Comparison of ENCODE assay signal across 32 cellular contexts in the genomic region with DNA sequence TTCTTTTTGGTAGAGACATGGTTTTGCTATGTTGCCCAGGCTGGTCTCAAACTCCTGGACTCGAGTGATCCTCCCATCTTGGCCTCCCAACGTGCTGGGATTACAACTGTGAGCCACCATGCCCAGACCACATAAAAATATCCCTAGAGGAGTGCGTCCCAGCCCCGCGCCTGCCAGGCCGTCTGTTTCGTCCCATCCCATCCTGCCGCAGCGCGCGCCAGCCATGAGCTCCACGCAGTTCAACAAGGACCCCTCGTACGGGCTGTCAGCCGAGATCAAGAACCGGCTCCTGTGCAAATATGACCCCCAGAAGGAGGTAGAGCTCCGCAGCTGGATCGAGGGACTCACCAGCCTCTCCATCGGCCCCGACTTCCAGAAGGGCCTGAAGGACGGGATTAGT.
"Had no signal": no experiment of that assay in that cellular context is flagged by ENCODE, and none has a peak within 500 bp of the region (broad histone marks: within the 10 kb centered on the region; RNA-seq: fewer than 3 reads in every experiment).

No MANE protein-coding gene starts in this region.

- H3K36me3 ChIP-seq: adrenal gland, brain microvascular endothelial cell, breast epithelium had no signal

- H3K27ac ChIP-seq: adrenal gland, body of pancreas, brain microvascular endothelial cell, breast epithelium, VCaP had no signal

- DNase-seq: activated B cell treated with CpG ODN at 0.5 μM for 24 hours; activated CD4-positive, alpha-beta memory T cell treated with anti-CD3 and anti-CD28 coated beads for 36 hours; activated CD4-positive, alpha-beta T cell treated with anti-CD3 and anti-CD28 coated beads for 4 hours; activated CD4-positive, alpha-beta T cell treated with anti-CD3 and anti-CD28 coated beads, Interleukin-2, amount 10 ng/mL, durations not matched to agents 24 days and 14 days; activated CD4-positive, alpha-beta T cell treated with anti-CD3 and anti-CD28 coated beads, Interleukin-2, amount 50 U/mL, for 1 hour; activated CD4-positive, alpha-beta T cell treated with anti-CD3 and anti-CD28 coated beads, Interleukin-2, amount 50 U/mL, for 4 hours; activated CD4-positive, CD25-positive, alpha-beta regulatory T cell treated with anti-CD3 and anti-CD28 coated beads, Interleukin-2, amount 50 U/mL, for 72 hours; activated CD8-positive, alpha-beta memory T cell treated with anti-CD3 and anti-CD28 coated beads, Interleukin-2, amount 50 U/mL, for 4 hours; activated CD8-positive, alpha-beta T cell treated with anti-CD3 and anti-CD28 coated beads for 36 hours; activated effector memory CD4-positive, alpha-beta T cell treated with anti-CD3 and anti-CD28 coated beads, Interleukin-2, amount 50 U/mL, for 16 hours; activated gamma-delta T cell treated with Interleukin-2 at 50 U/mL for 16 hours; activated naive CD4-positive, alpha-beta T cell; activated naive CD4-positive, alpha-beta T cell treated with anti-CD3 and anti-CD28 coated beads for 36 hours; activated naive CD4-positive, alpha-beta T cell treated with anti-CD3 and anti-CD28 coated beads, Interleukin-2, amount 50 U/mL, for 16 hours; activated naive CD8-positive, alpha-beta T cell treated with anti-CD3 and anti-CD28 coated beads for 36 hours; activated T-cell treated with anti-CD3 and anti-CD28 coated beads for 4 hours; activated T-cell treated with anti-CD3 and anti-CD28 coated beads, Interleukin-2, amount 50 U/mL, for 1 hour; activated T-cell treated with anti-CD3 and anti-CD28 coated beads, Interleukin-2, amount 50 U/mL, for 4 hours; activated T-cell treated with anti-CD3 and anti-CD28 coated beads, Interleukin-2, amount 50 U/mL, for 72 hours; amniotic stem cell; aorta; body of pancreas; brain microvascular endothelial cell; central memory CD4-positive, alpha-beta T cell; T-helper 1 cell; T-helper 2 cell; T-helper 9 cell had no signal

- H3K4me1 ChIP-seq: adrenal gland, body of pancreas, breast epithelium had no signal

- H3K9me3 ChIP-seq: adrenal gland, body of pancreas, breast epithelium had no signal

- ATAC-seq: activated CD8-positive, alpha-beta T cell treated with anti-CD3 and anti-CD28 coated beads for 36 hours; activated naive CD4-positive, alpha-beta T cell treated with anti-CD3 and anti-CD28 coated beads, Interleukin-2, amount 50 U/mL, for 72 hours; activated T-cell treated with anti-CD3 and anti-CD28 coated beads, Interleukin-2, amount 50 U/mL, for 4 hours; activated T-cell treated with anti-CD3 and anti-CD28 coated beads, Interleukin-2, amount 50 U/mL, for 72 hours; activated T-helper 17 cell treated with anti-CD3 and anti-CD28 coated beads, Interleukin-2, amount 50 U/mL, for 72 hours; body of pancreas had no signal

- H3K27me3 ChIP-seq: adrenal gland, body of pancreas, brain microvascular endothelial cell, breast epithelium had no signal

- H3K4me3 ChIP-seq: adrenal gland, body of pancreas, breast epithelium had no signal
